18 cellular contexts compared by ENCODE assay signal in genomic region chr2:239376351-239376750, GRCh38.
"Had no signal": no experiment of that assay in that cellular context is flagged by ENCODE, and none has a peak within 500 bp of the region (broad histone marks: within the 10 kb centered on the region; RNA-seq: fewer than 3 reads in every experiment).

No MANE protein-coding gene starts in this region.

- H3K4me3 Mint-ChIP-seq: activated naive CD4-positive, alpha-beta T cell treated with anti-CD3 and anti-CD28 coated beads for 36 hours; activated naive CD8-positive, alpha-beta T cell treated with anti-CD3 and anti-CD28 coated beads, Interleukin-2, amount 50 U/mL, for 24 hours; activated T-helper 1 cell treated with anti-CD3 and anti-CD28 coated beads, Interleukin-12 subunit alpha, Interleukin-12 subunit beta, Interleukin-2, Interleukin-4 antibody, amounts not matched to agents 30 ng/mL and 10 ng/mL and 1 ng/mL, durations not matched to agents 14 hours and 24 hours and 36 hours; brain had no signal

- DNase-seq: activated CD4-positive, alpha-beta T cell treated with anti-CD3 and anti-CD28 coated beads, Interleukin-2, amount 50 U/mL, for 4 hours; activated naive CD4-positive, alpha-beta T cell treated with anti-CD3 and anti-CD28 coated beads for 36 hours; activated naive CD8-positive, alpha-beta T cell treated with anti-CD3 and anti-CD28 coated beads, Interleukin-2, amount 50 U/mL, for 24 hours; anterior cingulate cortex; central memory CD4-positive, alpha-beta T cell; foreskin keratinocyte; mammary epithelial cell; stimulated activated CD4-positive, alpha-beta T cell treated with anti-CD3 and anti-CD28 coated beads, Interleukin-12 subunit alpha, Interleukin-12 subunit beta, amount 100 ng/mL, for 4 hours; stimulated activated CD4-positive, alpha-beta T cell treated with anti-CD3 and anti-CD28 coated beads, Interleukin-1b, Interleukin-23, amount 100 ng/mL, for 48 hours; stimulated activated CD8-positive, alpha-beta memory T cell treated with anti-CD3 and anti-CD28 coated beads, Interleukin-4, amount 100 ng/mL, for 48 hours; stimulated activated naive CD4-positive, alpha-beta T cell; WERI-Rb-1 had no signal

- ATAC-seq: activated naive CD8-positive, alpha-beta T cell treated with anti-CD3 and anti-CD28 coated beads, Interleukin-2, amount 50 U/mL, for 24 hours; foreskin keratinocyte had no signal

- H3K9me3 ChIP-seq: tibial nerve, vagina had no signal

- H3K27me3 Mint-ChIP-seq: activated naive CD8-positive, alpha-beta T cell treated with anti-CD3 and anti-CD28 coated beads, Interleukin-2, amount 50 U/mL, for 24 hours had no signal

- H3K27ac ChIP-seq: coronary artery, foreskin keratinocyte, parathyroid adenoma, tibial nerve, vagina, WERI-Rb-1 had no signal

- H3K36me3 ChIP-seq: vagina, WERI-Rb-1 had no signal

- H3K27ac Mint-ChIP-seq: activated naive CD4-positive, alpha-beta T cell treated with anti-CD3 and anti-CD28 coated beads for 36 hours; activated naive CD8-positive, alpha-beta T cell treated with anti-CD3 and anti-CD28 coated beads, Interleukin-2, amount 50 U/mL, for 24 hours; activated T-helper 1 cell treated with anti-CD3 and anti-CD28 coated beads, Interleukin-12 subunit alpha, Interleukin-12 subunit beta, Interleukin-2, Interleukin-4 antibody, amounts not matched to agents 30 ng/mL and 10 ng/mL and 1 ng/mL, durations not matched to agents 14 hours and 24 hours and 36 hours had no signal

- H3K4me3 ChIP-seq: coronary artery, tibial nerve, vagina had no signal

- H3K9me3 Mint-ChIP-seq: activated naive CD4-positive, alpha-beta T cell treated with anti-CD3 and anti-CD28 coated beads for 36 hours; activated naive CD8-positive, alpha-beta T cell treated with anti-CD3 and anti-CD28 coated beads, Interleukin-2, amount 50 U/mL, for 24 hours; activated T-helper 1 cell treated with anti-CD3 and anti-CD28 coated beads, Interleukin-12 subunit alpha, Interleukin-12 subunit beta, Interleukin-2, Interleukin-4 antibody, amounts not matched to agents 30 ng/mL and 10 ng/mL and 1 ng/mL, durations not matched to agents 14 hours and 24 hours and 36 hours; brain had no signal

- H3K27me3 ChIP-seq: foreskin keratinocyte, tibial nerve, vagina had no signal

- H3K4me1 ChIP-seq: foreskin keratinocyte, parathyroid adenoma had no signal
